ENCODE assay signal across 1 cellular context in the genomic region with DNA sequence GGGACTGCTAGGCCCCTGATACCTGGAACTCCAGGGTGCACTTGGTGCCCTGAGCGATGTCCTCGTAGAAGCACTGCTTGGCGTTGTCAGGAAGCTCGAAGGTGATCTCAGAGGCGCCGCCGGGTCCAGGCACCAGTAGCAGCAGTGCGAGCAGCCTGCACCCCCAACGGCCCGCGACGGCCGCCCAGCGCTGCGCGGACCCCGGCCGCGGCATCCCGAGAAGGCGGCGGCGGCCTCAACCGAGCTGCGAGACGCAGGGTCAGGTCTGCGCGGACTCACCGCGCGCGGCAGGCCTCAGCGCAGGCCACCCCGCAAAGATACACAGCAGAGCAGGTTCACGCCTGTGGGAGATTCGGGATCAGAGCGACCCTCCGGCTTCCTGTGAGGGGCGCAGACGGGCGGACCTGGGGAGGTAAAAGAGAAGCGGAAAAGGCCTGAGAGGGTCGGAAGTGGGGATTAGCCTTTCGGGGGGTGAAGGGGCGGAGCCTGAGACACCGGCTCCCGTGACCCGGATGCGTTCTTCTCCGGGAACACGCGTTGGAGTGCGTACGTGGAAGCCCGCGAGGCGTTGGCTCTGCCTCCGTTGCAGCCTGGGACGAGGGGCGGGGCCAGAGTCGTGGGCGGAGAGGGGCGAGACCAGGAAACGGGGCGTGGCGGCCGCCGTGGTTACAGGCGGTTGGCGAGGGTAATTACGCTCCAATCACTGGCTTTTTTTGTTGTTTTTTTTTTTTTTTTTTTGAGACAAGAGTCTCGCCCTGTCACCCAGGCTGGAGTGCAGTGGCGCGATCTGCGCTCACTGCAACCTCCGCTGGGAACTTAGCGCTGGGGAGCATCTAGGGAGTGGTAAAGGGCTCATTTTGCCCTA.
TF ChIP-seq lines count a peak whose summit lies in the region.

A gene (minus strand): TSS at position 458 of the 865 bp plus-strand sequence. CDS start 244 bp downstream, at position 214.

TF ChIP-seq in HepG2, 621 proteins besides CTCF, POLR2A, EP300 and RAD21 (continued from another document):
- TF ChIP-seq, protein P1, sequence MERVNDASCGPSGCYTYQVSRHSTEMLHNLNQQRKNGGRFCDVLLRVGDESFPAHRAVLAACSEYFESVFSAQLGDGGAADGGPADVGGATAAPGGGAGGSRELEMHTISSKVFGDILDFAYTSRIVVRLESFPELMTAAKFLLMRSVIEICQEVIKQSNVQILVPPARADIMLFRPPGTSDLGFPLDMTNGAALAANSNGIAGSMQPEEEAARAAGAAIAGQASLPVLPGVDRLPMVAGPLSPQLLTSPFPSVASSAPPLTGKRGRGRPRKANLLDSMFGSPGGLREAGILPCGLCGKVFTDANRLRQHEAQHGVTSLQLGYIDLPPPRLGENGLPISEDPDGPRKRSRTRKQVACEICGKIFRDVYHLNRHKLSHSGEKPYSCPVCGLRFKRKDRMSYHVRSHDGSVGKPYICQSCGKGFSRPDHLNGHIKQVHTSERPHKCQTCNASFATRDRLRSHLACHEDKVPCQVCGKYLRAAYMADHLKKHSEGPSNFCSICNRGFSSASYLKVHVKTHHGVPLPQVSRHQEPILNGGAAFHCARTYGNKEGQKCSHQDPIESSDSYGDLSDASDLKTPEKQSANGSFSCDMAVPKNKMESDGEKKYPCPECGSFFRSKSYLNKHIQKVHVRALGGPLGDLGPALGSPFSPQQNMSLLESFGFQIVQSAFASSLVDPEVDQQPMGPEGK (CRISPR knock-in tag; IDR thresholded peaks at IDR 0.05): peak; percentile 78
- peak; percentile 57; the same call in 1 of the 2 replicates for TF ChIP-seq ZNF101 (CRISPR knock-in tag; IDR thresholded peaks at IDR 0.05; ENCODE audit: borderline replicate concordance, low read depth)
- TF ChIP-seq, protein P2, sequence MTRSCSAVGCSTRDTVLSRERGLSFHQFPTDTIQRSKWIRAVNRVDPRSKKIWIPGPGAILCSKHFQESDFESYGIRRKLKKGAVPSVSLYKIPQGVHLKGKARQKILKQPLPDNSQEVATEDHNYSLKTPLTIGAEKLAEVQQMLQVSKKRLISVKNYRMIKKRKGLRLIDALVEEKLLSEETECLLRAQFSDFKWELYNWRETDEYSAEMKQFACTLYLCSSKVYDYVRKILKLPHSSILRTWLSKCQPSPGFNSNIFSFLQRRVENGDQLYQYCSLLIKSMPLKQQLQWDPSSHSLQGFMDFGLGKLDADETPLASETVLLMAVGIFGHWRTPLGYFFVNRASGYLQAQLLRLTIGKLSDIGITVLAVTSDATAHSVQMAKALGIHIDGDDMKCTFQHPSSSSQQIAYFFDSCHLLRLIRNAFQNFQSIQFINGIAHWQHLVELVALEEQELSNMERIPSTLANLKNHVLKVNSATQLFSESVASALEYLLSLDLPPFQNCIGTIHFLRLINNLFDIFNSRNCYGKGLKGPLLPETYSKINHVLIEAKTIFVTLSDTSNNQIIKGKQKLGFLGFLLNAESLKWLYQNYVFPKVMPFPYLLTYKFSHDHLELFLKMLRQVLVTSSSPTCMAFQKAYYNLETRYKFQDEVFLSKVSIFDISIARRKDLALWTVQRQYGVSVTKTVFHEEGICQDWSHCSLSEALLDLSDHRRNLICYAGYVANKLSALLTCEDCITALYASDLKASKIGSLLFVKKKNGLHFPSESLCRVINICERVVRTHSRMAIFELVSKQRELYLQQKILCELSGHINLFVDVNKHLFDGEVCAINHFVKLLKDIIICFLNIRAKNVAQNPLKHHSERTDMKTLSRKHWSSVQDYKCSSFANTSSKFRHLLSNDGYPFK (CRISPR knock-in tag; IDR thresholded peaks at IDR 0.05; ENCODE audit: borderline replicate concordance): peak; percentile 67; the same call in 1 of the 2 replicates
- TF ChIP-seq MAF1 (CRISPR knock-in tag; IDR thresholded peaks at IDR 0.05; ENCODE audit: borderline replicate concordance): 0 out of 2 replicates have a peak, but pooled peaks have one; percentile 58
- peak; percentile 72 for TF ChIP-seq ZNF598 (CRISPR knock-in tag; IDR thresholded peaks at IDR 0.05; ENCODE audit: borderline replicate concordance)
- no peak for TF ChIP-seq CEBPB (IDR thresholded peaks at IDR 0.05; ENCODE audit: borderline replicate concordance, low read depth, low read length)
- TF ChIP-seq ZNF317 (CRISPR knock-in tag; IDR thresholded peaks at IDR 0.05): no peak
- TF ChIP-seq, protein P3, sequence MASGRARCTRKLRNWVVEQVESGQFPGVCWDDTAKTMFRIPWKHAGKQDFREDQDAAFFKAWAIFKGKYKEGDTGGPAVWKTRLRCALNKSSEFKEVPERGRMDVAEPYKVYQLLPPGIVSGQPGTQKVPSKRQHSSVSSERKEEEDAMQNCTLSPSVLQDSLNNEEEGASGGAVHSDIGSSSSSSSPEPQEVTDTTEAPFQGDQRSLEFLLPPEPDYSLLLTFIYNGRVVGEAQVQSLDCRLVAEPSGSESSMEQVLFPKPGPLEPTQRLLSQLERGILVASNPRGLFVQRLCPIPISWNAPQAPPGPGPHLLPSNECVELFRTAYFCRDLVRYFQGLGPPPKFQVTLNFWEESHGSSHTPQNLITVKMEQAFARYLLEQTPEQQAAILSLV (CRISPR knock-in tag; IDR thresholded peaks at IDR 0.05; ENCODE audit: borderline replicate concordance): no peak
- TF ChIP-seq GLI4 (CRISPR knock-in tag; IDR thresholded peaks at IDR 0.05; ENCODE audit: borderline replicate concordance): peak; percentile 95
- TF ChIP-seq, protein P4, sequence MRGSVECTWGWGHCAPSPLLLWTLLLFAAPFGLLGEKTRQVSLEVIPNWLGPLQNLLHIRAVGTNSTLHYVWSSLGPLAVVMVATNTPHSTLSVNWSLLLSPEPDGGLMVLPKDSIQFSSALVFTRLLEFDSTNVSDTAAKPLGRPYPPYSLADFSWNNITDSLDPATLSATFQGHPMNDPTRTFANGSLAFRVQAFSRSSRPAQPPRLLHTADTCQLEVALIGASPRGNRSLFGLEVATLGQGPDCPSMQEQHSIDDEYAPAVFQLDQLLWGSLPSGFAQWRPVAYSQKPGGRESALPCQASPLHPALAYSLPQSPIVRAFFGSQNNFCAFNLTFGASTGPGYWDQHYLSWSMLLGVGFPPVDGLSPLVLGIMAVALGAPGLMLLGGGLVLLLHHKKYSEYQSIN (CRISPR knock-in tag; IDR thresholded peaks at IDR 0.05; ENCODE audit: borderline replicate concordance): no peak
- peak; percentile 87 for TF ChIP-seq DR1 (CRISPR knock-in tag; IDR thresholded peaks at IDR 0.05)
- TF ChIP-seq, protein P5, sequence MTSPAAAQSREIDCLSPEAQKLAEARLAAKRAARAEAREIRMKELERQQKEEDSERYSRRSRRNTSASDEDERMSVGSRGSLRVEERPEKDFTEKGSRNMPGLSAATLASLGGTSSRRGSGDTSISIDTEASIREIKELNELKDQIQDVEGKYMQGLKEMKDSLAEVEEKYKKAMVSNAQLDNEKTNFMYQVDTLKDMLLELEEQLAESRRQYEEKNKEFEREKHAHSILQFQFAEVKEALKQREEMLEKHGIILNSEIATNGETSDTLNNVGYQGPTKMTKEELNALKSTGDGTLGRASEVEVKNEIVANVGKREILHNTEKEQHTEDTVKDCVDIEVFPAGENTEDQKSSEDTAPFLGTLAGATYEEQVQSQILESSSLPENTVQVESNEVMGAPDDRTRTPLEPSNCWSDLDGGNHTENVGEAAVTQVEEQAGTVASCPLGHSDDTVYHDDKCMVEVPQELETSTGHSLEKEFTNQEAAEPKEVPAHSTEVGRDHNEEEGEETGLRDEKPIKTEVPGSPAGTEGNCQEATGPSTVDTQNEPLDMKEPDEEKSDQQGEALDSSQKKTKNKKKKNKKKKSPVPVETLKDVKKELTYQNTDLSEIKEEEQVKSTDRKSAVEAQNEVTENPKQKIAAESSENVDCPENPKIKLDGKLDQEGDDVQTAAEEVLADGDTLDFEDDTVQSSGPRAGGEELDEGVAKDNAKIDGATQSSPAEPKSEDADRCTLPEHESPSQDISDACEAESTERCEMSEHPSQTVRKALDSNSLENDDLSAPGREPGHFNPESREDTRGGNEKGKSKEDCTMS (CRISPR knock-in tag; conservative IDR thresholded peaks at IDR 0.05): no peak
- peak; percentile 93 for TF ChIP-seq YEATS2 (CRISPR knock-in tag; IDR thresholded peaks at IDR 0.05; ENCODE audit: borderline replicate concordance)
- peak; percentile 80; the same call in 1 of the 2 replicates for TF ChIP-seq ZNF776 (CRISPR knock-in tag; IDR thresholded peaks at IDR 0.05)
- TF ChIP-seq IRX3 (CRISPR knock-in tag; IDR thresholded peaks at IDR 0.05; ENCODE audit: borderline replicate concordance, low read depth): 0 out of 2 replicates have a peak, but pooled peaks have one; percentile 67
- no peak for TF ChIP-seq CBX1 (IDR thresholded peaks at IDR 0.05; ENCODE audit: low read depth)
- TF ChIP-seq ZNF788 (CRISPR knock-in tag; IDR thresholded peaks at IDR 0.05; ENCODE audit: borderline replicate concordance): peak; percentile 79; the same call in 1 of the 2 replicates
- peak; percentile 62; the same call in 1 of the 2 replicates for TF ChIP-seq GATAD2A (CRISPR knock-in tag; IDR thresholded peaks at IDR 0.05)
- peak; percentile 61 for TF ChIP-seq FOXK2 (IDR thresholded peaks at IDR 0.05)
- 0 out of 2 replicates have a peak, but pooled peaks have one; percentile 68 for TF ChIP-seq ZNF337 (CRISPR knock-in tag; IDR thresholded peaks at IDR 0.05; ENCODE audit: borderline replicate concordance, low read depth)
- TF ChIP-seq TBX2 (CRISPR knock-in tag; IDR thresholded peaks at IDR 0.05; ENCODE audit: borderline replicate concordance): peak; percentile 92
- 0 out of 2 replicates have a peak, but pooled peaks have one; percentile 52 for TF ChIP-seq ZNF44 (CRISPR knock-in tag; IDR thresholded peaks at IDR 0.05)
- peak; percentile 32; the same call in 1 of the 2 replicates for TF ChIP-seq NCOA2 (CRISPR knock-in tag; IDR thresholded peaks at IDR 0.05)
- TF ChIP-seq HOXA3 (CRISPR knock-in tag; IDR thresholded peaks at IDR 0.05): peak; percentile 69; the same call in 1 of the 2 replicates
- TF ChIP-seq ZNF781 (CRISPR knock-in tag; IDR thresholded peaks at IDR 0.05; ENCODE audit: borderline replicate concordance, not compliant biosample characterization): no peak
TF ChIP-seq in HepG2: peak in this region for 284.
